20 cellular contexts compared by ENCODE assay signal in genomic region chr1:59045137-59045536, GRCh38.
A peak's percentile ranks its signal among the peaks of the same experiment; 100 is the strongest.
DNase-seq lines count a peak whose midpoint lies in the region; ATAC-seq and TF ChIP-seq lines count a peak whose summit lies in the region.
"Had no signal": no experiment of that assay in that cellular context is flagged by ENCODE, and none has a peak within 500 bp of the region (broad histone marks: within the 10 kb centered on the region; RNA-seq: fewer than 3 reads in every experiment).

No MANE protein-coding gene starts in this region.

- peak overlapping the region; percentile 26 for H3K4me3 ChIP-seq in CD8-positive, alpha-beta memory T cell (ENCODE audit: low read length)
- H3K4me3 ChIP-seq: cardiac muscle cell, heart left ventricle, suprapubic skin had no signal

- POLR2A ChIA-PET in CD8-positive, alpha-beta memory T cell (lab: Charles Lee), result interaction anchor here (0.6 to 2.8 kb wide), 3 partner anchors 142 to 262 kb away, joined by 4 to 15 read pairs (median 5); partner anchors contain the start of gene JUN

- H3K27ac Mint-ChIP-seq in CD8-positive, alpha-beta memory T cell, result peak overlapping the region; percentile 72 to 99 (median 86)
- peak overlapping the region; percentile 45 for H3K27ac Mint-ChIP-seq in activated T-helper 17 cell treated with anti-CD3 and anti-CD28 coated beads, Interleukin-2, amount 50 U/mL, for 72 hours
- peak overlapping the region; percentile 80 to 84 for H3K27ac Mint-ChIP-seq in natural killer cell

- DNase-seq in CD8-positive, alpha-beta memory T cell, result no peak
- DNase-seq in GM13977 (ENCODE audit: low spot score) (no peak), natural killer cell (no peak), GM19238 (ENCODE audit: insufficient read length, low spot score) (no peak), NCI-H1436 (lab: John Stamatoyannopoulos, UW) (no peak), ureter (ENCODE audit: low spot score) (no peak)
- DNase-seq: DMS153; effector CD4-positive, alpha-beta T cell; heart left ventricle; kidney; NCI-H1092 treated with DMSO at 0.1 percent for 48 hours; NCI-H2107; NCI-H69; PC-3; right cardiac atrium had no signal

- peaks cover 50 to 58% (median 57%) of the 10 kb centered on the region in 3 donors for H3K4me1 Mint-ChIP-seq in CD8-positive, alpha-beta memory T cell
- H3K4me1 Mint-ChIP-seq in activated T-helper 17 cell treated with anti-CD3 and anti-CD28 coated beads, Interleukin-2, amount 50 U/mL, for 72 hours, result peaks cover 21% of the 10 kb centered on the region
- H3K4me1 Mint-ChIP-seq in natural killer cell, result peaks cover 37 to 44% of the 10 kb centered on the region in 2 donors

- intact Hi-C loops in natural killer cell (cut with micrococcal nuclease), result loop anchor here (5.0 to 10.0 kb wide), 4 partner anchors 38 to 260 kb away; partner anchors contain the start of genes FGGY and JUN

- no peaks in the 10 kb centered on the region for H3K27me3 Mint-ChIP-seq in CD8-positive, alpha-beta memory T cell
- no peaks in the 10 kb centered on the region for H3K27me3 Mint-ChIP-seq in activated T-helper 17 cell treated with anti-CD3 and anti-CD28 coated beads, Interleukin-2, amount 50 U/mL, for 72 hours
- peaks cover 0 to 4% of the 10 kb centered on the region in 2 donors for H3K27me3 Mint-ChIP-seq in natural killer cell (ENCODE audit: low read depth in 2 of 2)

- ATAC-seq in activated T-helper 17 cell treated with anti-CD3 and anti-CD28 coated beads, Interleukin-2, amount 50 U/mL, for 72 hours (replicated peaks), result no peak
- peak; percentile 47 to 60 (median 58) for ATAC-seq in natural killer cell
- ATAC-seq in HG02970 (IDR thresholded peaks at IDR 0.05; ENCODE audit: low FRiP score, unreplicated experiment), result no peak
- ATAC-seq: heart left ventricle, PC-3, right cardiac atrium had no signal

- H3K4me3 Mint-ChIP-seq in CD8-positive, alpha-beta memory T cell, result peak overlapping the region; percentile 16 to 79 (median 66)
- peak overlapping the region; percentile 28 for H3K4me3 Mint-ChIP-seq in activated T-helper 17 cell treated with anti-CD3 and anti-CD28 coated beads, Interleukin-2, amount 50 U/mL, for 72 hours
- peak overlapping the region; percentile 71 for H3K4me3 Mint-ChIP-seq in natural killer cell

- peaks cover 38% of the 10 kb centered on the region for H3K4me1 ChIP-seq in CD8-positive, alpha-beta memory T cell (ENCODE audit: insufficient read depth, low read length)

- peak overlapping the region; percentile 3 for H3K27ac ChIP-seq in CD8-positive, alpha-beta memory T cell (ENCODE audit: low read depth, low read length)
- H3K27ac ChIP-seq: cardiac muscle cell, KMS-11, suprapubic skin had no signal

- CTCF ChIA-PET in CD8-positive, alpha-beta memory T cell (lab: Charles Lee), result interaction anchor here (0.9 to 1.8 kb wide), 4 partner anchors 25 to 257 kb away, joined by 3 to 5 read pairs (median 4); no protein-coding TSS in a partner anchor

- no peaks in the 10 kb centered on the region for H3K9me3 ChIP-seq in CD8-positive, alpha-beta memory T cell (ENCODE audit: low read length)
- H3K9me3 ChIP-seq: heart left ventricle, suprapubic skin had no signal

- H3K36me3 ChIP-seq in CD8-positive, alpha-beta memory T cell (ENCODE audit: insufficient read depth, low read length), result no peaks in the 10 kb centered on the region
- H3K36me3 ChIP-seq: cardiac muscle cell, heart left ventricle, suprapubic skin had no signal

- H3K36me3 Mint-ChIP-seq in CD8-positive, alpha-beta memory T cell, result no peaks in the 10 kb centered on the region
- no peaks in the 10 kb centered on the region for H3K36me3 Mint-ChIP-seq in activated T-helper 17 cell treated with anti-CD3 and anti-CD28 coated beads, Interleukin-2, amount 50 U/mL, for 72 hours (ENCODE audit: low read depth)
- H3K36me3 Mint-ChIP-seq in natural killer cell, result no peaks in the 10 kb centered on the region

- in situ Hi-C loops in GM13977 (cut with MboI; ENCODE audit: low pct_unique_long_range_greater_than_20kb, low sequenced_read_pairs, unreplicated experiment), result no loop called here

- H3K9me3 Mint-ChIP-seq in CD8-positive, alpha-beta memory T cell, result no peaks in the 10 kb centered on the region
- no peaks in the 10 kb centered on the region for H3K9me3 Mint-ChIP-seq in activated T-helper 17 cell treated with anti-CD3 and anti-CD28 coated beads, Interleukin-2, amount 50 U/mL, for 72 hours
- no peaks in the 10 kb centered on the region for H3K9me3 Mint-ChIP-seq in natural killer cell

- TF ChIP-seq CTCF in GM13977 (IDR thresholded peaks at IDR 0.05; ENCODE audit: extremely low read depth, insufficient read depth, missing control alignments) (peak; percentile 12), natural killer cell (IDR thresholded peaks at IDR 0.05) (no peak)

- no peaks in the 10 kb centered on the region for H3K27me3 ChIP-seq in CD8-positive, alpha-beta memory T cell (ENCODE audit: insufficient read depth, low read length, poor library complexity, severe bottlenecking)
- H3K27me3 ChIP-seq: cardiac muscle cell, heart left ventricle, suprapubic skin had no signal

Comparison
In these comparisons a context has a peak if more than half of its experiments do, and no peak if none do; other contexts are left out.
1. ATAC-seq: peak in natural killer cell (3 of 3); none in activated T-helper 17 cell treated with anti-CD3 and anti-CD28 coated beads, Interleukin-2, amount 50 U/mL, for 72 hours (single experiment) and HG02970 (single experiment).
2. Peak in every context shown above with its lines, with median percentiles within 50 percentile points of each other: H3K27ac Mint-ChIP-seq and H3K4me3 Mint-ChIP-seq.